23 cellular contexts compared by ENCODE assay signal in the genomic region with DNA sequence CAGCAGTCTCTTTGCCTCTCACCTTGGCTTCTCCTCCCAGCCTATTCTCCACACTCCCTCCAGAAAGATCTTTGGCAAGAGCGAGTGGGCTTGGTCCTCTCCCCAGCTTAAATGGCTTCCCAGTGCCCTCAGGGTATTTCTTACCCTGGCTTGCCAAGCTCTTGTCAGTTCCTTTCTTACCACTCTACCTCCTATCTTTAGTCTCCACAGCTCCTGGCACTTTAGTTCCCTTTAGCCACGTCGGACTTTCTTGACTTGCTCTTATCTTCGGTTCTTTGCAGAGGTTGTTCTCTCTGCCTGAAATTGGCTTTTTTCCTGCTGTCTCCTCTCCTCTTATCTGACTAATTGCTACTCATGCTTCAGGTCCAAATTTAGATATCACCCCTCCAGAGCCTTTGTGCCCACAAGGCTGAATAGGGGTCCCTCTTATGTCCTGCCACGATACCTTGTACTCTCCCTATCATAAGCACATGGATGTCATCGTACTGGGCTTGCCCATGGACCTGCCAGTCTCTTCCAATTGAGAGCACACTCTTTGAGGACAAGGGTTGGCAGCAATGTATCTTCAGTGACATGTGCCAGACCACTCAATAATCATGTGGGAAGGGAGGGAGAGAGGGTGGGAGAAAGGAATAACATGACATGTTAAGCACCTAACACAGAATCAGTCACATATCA.
"Had no signal": no experiment of that assay in that cellular context is flagged by ENCODE, and none has a peak within 500 bp of the region (broad histone marks: within the 10 kb centered on the region; RNA-seq: fewer than 3 reads in every experiment).

No MANE protein-coding gene starts in this region.

- H3K4me1 ChIP-seq: breast epithelium had no signal

- H3K4me3 ChIP-seq: breast epithelium had no signal

- ATAC-seq: activated CD8-positive, alpha-beta T cell treated with anti-CD3 and anti-CD28 coated beads, Interleukin-2, amount 10 ng/mL, durations not matched to agents 7 days and 5 days; T-helper 17 cell; WTC11 had no signal

- H3K36me3 ChIP-seq: breast epithelium had no signal

- H3K9me3 ChIP-seq: breast epithelium had no signal

- DNase-seq: activated CD4-positive, alpha-beta T cell treated with anti-CD3 and anti-CD28 coated beads for 48 hours; activated CD4-positive, alpha-beta T cell treated with anti-CD3 and anti-CD28 coated beads, Interleukin-2, amount 50 U/mL, for 4 hours; activated CD4-positive, CD25-positive, alpha-beta regulatory T cell treated with anti-CD3 and anti-CD28 coated beads, Interleukin-2, amount 50 U/mL, for 72 hours; activated CD8-positive, alpha-beta memory T cell treated with anti-CD3 and anti-CD28 coated beads, Interleukin-2, amount 50 U/mL, for 48 hours; activated CD8-positive, alpha-beta T cell treated with anti-CD3 and anti-CD28 coated beads, Interleukin-2, amount 10 ng/mL, durations not matched to agents 7 days and 5 days; activated naive CD4-positive, alpha-beta T cell treated with anti-CD3 and anti-CD28 coated beads, Interleukin-2, amount 50 U/mL, for 16 hours; activated naive CD8-positive, alpha-beta T cell treated with anti-CD3 and anti-CD28 coated beads, Interleukin-2, amount 10 ng/mL, durations not matched to agents 7 days and 5 days; activated T-cell treated with anti-CD3 and anti-CD28 coated beads, Interleukin-2, amount 50 U/mL, for 1 hour; aorta; KG1; NCI-H1048; NCI-H1417; NCI-H1930; NCI-H2171; NCI-H2227 treated with DMSO at 0.1 percent for 48 hours; NCI-H510A; NCI-H69; NK-92 treated with Interleukin-12 subunit alpha and Interleukin-12 subunit beta, amount 100 ng/mL, for 24 hours; SIG-M5; T-helper 17 cell; T1000 had no signal

- H3K27me3 ChIP-seq: breast epithelium had no signal

- H3K27ac ChIP-seq: breast epithelium had no signal
